In the genomic region with DNA sequence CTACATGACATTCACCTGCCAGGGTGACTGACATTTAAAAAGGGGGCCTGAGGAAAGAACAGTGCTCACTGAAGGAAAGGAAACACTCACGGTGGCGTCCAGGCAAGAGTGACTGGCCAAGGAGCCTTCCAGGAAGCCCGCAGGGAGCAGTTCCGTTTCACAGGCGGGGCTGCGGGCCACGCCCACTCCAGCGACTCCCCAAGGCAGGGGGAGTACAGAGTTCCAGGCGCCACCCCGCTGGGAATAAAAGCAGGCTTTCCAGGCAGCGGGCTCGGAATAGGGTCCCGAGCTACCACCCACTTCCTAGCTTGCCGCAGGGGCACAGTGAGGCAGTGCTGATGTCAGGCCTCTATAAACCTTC, we compare ENCODE assay signal across 1 cellular context.
TF ChIP-seq lines count a peak whose summit lies in the region.

No MANE protein-coding gene starts in this region.

TF ChIP-seq in endothelial cell of umbilical vein, 7 proteins besides CTCF, POLR2A, EP300 and RAD21:
- TF ChIP-seq FOS (IDR thresholded peaks at IDR 0.05; ENCODE audit: borderline replicate concordance, insufficient read depth, low read length) (no peak), JUN (IDR thresholded peaks at IDR 0.05; ENCODE audit: borderline replicate concordance, insufficient read depth, insufficient read length, low read depth) (no peak), EZH2 (IDR thresholded peaks at IDR 0.05; ENCODE audit: borderline replicate concordance, low read depth, low read length, severe bottlenecking) (no peak), POLR2AphosphoS5 (IDR thresholded peaks at IDR 0.05; ENCODE audit: insufficient read depth, low read depth, low read length) (no peak), GATA2 (IDR thresholded peaks at IDR 0.05; ENCODE audit: insufficient read depth, insufficient read length, low read depth, low read length) (no peak), MYC (IDR thresholded peaks at IDR 0.05; ENCODE audit: low read depth, low read length) (no peak)
- TF ChIP-seq, protein P1, sequence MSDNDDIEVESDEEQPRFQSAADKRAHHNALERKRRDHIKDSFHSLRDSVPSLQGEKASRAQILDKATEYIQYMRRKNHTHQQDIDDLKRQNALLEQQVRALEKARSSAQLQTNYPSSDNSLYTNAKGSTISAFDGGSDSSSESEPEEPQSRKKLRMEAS (IDR thresholded peaks at IDR 0.05; ENCODE audit: insufficient read depth, insufficient read length), result no peak
